ENCODE assay signal across 8 cellular contexts in the genomic region with DNA sequence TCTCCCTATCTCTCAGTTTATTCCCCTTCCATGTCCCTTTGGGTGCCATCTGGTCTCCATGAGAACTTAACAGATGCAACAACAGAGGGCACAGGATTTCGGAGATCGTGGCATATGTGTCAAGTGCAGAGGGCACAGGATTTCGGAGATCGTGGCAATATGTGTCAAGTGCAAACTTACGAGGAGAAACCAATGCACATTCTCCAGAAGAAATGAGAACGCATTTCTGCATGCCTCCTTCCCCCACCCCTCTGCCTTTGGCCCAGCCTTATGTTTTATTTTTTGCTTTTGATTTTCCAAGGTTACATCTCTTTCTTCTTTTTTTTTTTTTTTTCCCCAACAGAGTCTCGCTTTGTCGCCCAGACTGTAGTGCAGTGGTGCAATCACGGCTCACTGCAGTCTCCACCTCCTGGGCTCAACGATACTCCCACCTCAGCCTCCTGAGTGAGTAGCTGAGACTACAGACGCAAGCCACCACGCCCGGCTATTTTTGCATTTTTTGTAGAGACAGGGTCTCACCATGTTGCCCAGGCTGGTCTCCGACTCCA. TPM values are rescaled to one million over a fixed set of nuclear protein-coding genes. Genes with fewer than 3 reads are reported as not detected.
DNase-seq lines count a peak whose midpoint lies in the region; ATAC-seq and TF ChIP-seq lines count a peak whose summit lies in the region.

No MANE protein-coding gene starts in this region.

- H3K4me1 ChIP-seq in colonic mucosa (no peaks in the 10 kb centered on the region), mucosa of descending colon (ENCODE audit: low read depth) (peaks cover 3% of the 10 kb centered on the region), transverse colon (peaks cover 0 to 18% (median 12%) of the 10 kb centered on the region in 4 donors)

- in situ Hi-C loops in transverse colon (cut with MboI; ENCODE audit: low pct_ligation_motif_present in 1 of 4, low pct_unique_long_range_greater_than_20kb in 1 of 4, low sequenced_read_pairs in 3 of 4) = no loop called here

- TF ChIP-seq CTCF in colonic mucosa (IDR thresholded peaks at IDR 0.05) = no peak
- TF ChIP-seq CTCF in mucosa of descending colon (IDR thresholded peaks at IDR 0.05) = no peak
- TF ChIP-seq CTCF in transverse colon (IDR thresholded peaks at IDR 0.05) = no peak

- H3K27me3 ChIP-seq in colonic mucosa (no peaks in the 10 kb centered on the region), transverse colon (no peaks in the 10 kb centered on the region)

- intact Hi-C loops in colonic mucosa (cut with DNase I) = no loop called here
- intact Hi-C loops in mucosa of descending colon (cut with DNase I, micrococcal nuclease) = no loop called here
- intact Hi-C loops in transverse colon (cut with DNase I; ENCODE audit: low total_unique reads) = no loop called here

- H3K36me3 ChIP-seq in SK-N-MC (ENCODE audit: insufficient read depth, low read length) (no peaks in the 10 kb centered on the region; the same call in 1 of the 2 replicates), colonic mucosa (no peaks in the 10 kb centered on the region), mucosa of descending colon (ENCODE audit: low read depth) (no peaks in the 10 kb centered on the region), transverse colon (no peaks in the 10 kb centered on the region)

- H3K9me3 ChIP-seq in SK-N-MC (ENCODE audit: low read depth, low read length) (no peaks in the 10 kb centered on the region), colonic mucosa (no peaks in the 10 kb centered on the region), mucosa of descending colon (no peaks in the 10 kb centered on the region), transverse colon (no peaks in the 10 kb centered on the region)

- H3K27ac ChIP-seq in SK-N-MC = peak overlapping the region; percentile 61; the same call in 1 of the 2 replicates
- peak overlapping the region; percentile 80 for H3K27ac ChIP-seq in colonic mucosa
- H3K27ac ChIP-seq in transverse colon = peak overlapping the region; percentile 89 to 94 (median 92)

- 22 to 24% methylated on average over 9 to 13 of the region's 14 CpGs for WGBS in transverse colon (ENCODE audit: low coverage in 1 of 2), 2 donors

- TF ChIP-seq POLR2A in transverse colon (IDR thresholded peaks at IDR 0.05) = no peak

- H3K9ac ChIP-seq in SK-N-MC (ENCODE audit: insufficient read length) = peak overlapping the region; percentile 89
- peak overlapping the region; percentile 70 to 74 for H3K9ac ChIP-seq in colonic mucosa (ENCODE audit: low read depth in 2 of 2, low read length in 2 of 2)

- no peak for TF ChIP-seq EP300 in transverse colon (IDR thresholded peaks at IDR 0.05; ENCODE audit: low read depth)

- H3K4me3 ChIP-seq in SK-N-MC (peak overlapping the region; percentile 91), colonic mucosa (peak overlapping the region; percentile 49), mucosa of descending colon (peak overlapping the region; percentile 33), transverse colon (peak overlapping the region; percentile 42 to 86 (median 56))

- peak; percentile 20 for ATAC-seq in mucosa of descending colon

- DNase-seq in NCI-H748 (lab: John Stamatoyannopoulos, UW; ENCODE audit: unreplicated experiment) (peak; percentile 52), NCI-H748 treated with DMSO at 0.1 percent for 48 hours (lab: John Stamatoyannopoulos, UW) (no peak), SK-N-MC (ENCODE audit: low read depth, low spot score) (no peak), colonic mucosa (no peak), mucosa of descending colon (no peak), transverse colon (no peak), GDM1 (lab: John Stamatoyannopoulos, UW) (no peak), NK-92 (lab: John Stamatoyannopoulos, UW; ENCODE audit: unreplicated experiment) (no peak)

RNA-seq across cellular contexts. Expression of a gene that starts 0.6 kb away (rescaled TPM):
- total RNA-seq in colonic mucosa (1 to 10 TPM; 5.1 to 7.0 TPM), mucosa of descending colon (10 to 100 TPM in 2 of 3 donors, 1 to 10 TPM in 1; 7.0 to 11.8 (median 10.8) TPM), transverse colon (10 to 100 TPM in 3 of 4 donors, 1 to 10 TPM in 1; 5.9 to 46.0 (median 21.8) TPM)

RNA-seq across cellular contexts. Expression of a gene that starts 53.3 kb away (rescaled TPM):
- total RNA-seq in colonic mucosa = 100 to 1,000 TPM; 102 to 113 TPM
- 100 to 1,000 TPM in 1 of 3 donors, 10 to 100 TPM in 2; 83.4 to 100 (median 88.0) TPM for total RNA-seq in mucosa of descending colon
- total RNA-seq in transverse colon = 10 to 100 TPM; 19.5 to 66.6 (median 48.0) TPM

RNA-seq across cellular contexts. Expression of a gene that starts 54.3 kb away (rescaled TPM):
- total RNA-seq in colonic mucosa = 1 to 10 TPM; 6.4 to 9.1 TPM
- total RNA-seq in mucosa of descending colon = 10 to 100 TPM in 1 of 3 donors, 1 to 10 TPM in 2; 5.9 to 10.3 (median 5.9) TPM
- total RNA-seq in transverse colon = 1 to 10 TPM; 1.6 to 7.6 (median 6.0) TPM

Comparison
In these comparisons a context has a peak if more than half of its experiments do, and no peak if none do; other contexts are left out.
1. H3K4me3 ChIP-seq: peak in every context shown above with its lines; median percentile 91 in SK-N-MC; 56 in transverse colon; 49 in colonic mucosa; 33 in mucosa of descending colon.